Comparison of ENCODE assay signal across 8 cellular contexts in the genomic region with DNA sequence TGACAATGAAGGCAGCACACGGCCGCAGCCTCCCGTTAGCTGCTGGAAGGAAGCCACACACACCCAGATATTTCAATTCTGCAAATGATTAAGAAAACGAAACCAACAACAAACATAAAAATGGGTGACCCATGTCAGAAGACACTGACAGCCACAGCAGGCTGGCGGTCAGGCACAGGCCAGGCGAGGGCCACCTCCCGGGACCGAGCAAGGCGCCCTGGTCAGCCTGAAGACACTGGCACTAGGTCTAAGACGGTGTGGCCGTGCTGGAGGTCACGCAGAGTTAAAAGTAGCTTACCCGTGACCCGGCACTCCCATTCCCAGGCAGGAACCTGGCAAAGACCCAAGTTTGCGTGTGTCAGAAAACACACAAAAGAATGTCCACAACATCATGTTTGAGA.
A peak's percentile ranks its signal among the peaks of the same experiment; 100 is the strongest.
DNase-seq lines count a peak whose midpoint lies in the region; ATAC-seq and TF ChIP-seq lines count a peak whose summit lies in the region.

No MANE protein-coding gene starts in this region.

- no peak for TF ChIP-seq CTCF in progenitor cell of endocrine pancreas (IDR thresholded peaks at IDR 0.05; ENCODE audit: unreplicated experiment)

- H3K27me3 Mint-ChIP-seq in T-helper 17 cell, result no peaks in the 10 kb centered on the region
- no peaks in the 10 kb centered on the region for H3K27me3 Mint-ChIP-seq in progenitor cell of endocrine pancreas

- peaks cover 12% of the 10 kb centered on the region for H3K9me3 Mint-ChIP-seq in progenitor cell of endocrine pancreas (ENCODE audit: low read depth)

- peaks cover 3% of the 10 kb centered on the region for H3K36me3 Mint-ChIP-seq in T-helper 17 cell (ENCODE audit: low read depth)
- peaks cover 18% of the 10 kb centered on the region for H3K36me3 Mint-ChIP-seq in progenitor cell of endocrine pancreas (ENCODE audit: insufficient read depth)

- H3K9me3 ChIP-seq in T-helper 17 cell (ENCODE audit: control insufficient read depth, low read length, poor library complexity, severe bottlenecking), result no peaks in the 10 kb centered on the region

- H3K4me1 Mint-ChIP-seq in T-helper 17 cell, result peaks cover 44% of the 10 kb centered on the region
- H3K4me1 Mint-ChIP-seq in progenitor cell of endocrine pancreas (ENCODE audit: low read depth), result peaks cover 26% of the 10 kb centered on the region

- H3K4me3 Mint-ChIP-seq in T-helper 17 cell (peak overlapping the region; percentile 89), progenitor cell of endocrine pancreas (ENCODE audit: low read depth) (no peak overlapping the region)

- DNase-seq in EL (peak; percentile 13), T-helper 17 cell (peak in 1 of 3 donors; percentile 4), fibroblast of gingiva (ENCODE audit: low read depth) (peak; percentile 38), progenitor cell of endocrine pancreas (ENCODE audit: low spot score, unreplicated experiment) (peak; percentile 4), DMS114 treated with DMSO at 0.1 percent for 48 hours (lab: John Stamatoyannopoulos, UW; ENCODE audit: unreplicated experiment) (no peak), NCI-H2171 treated with DMSO at 0.1 percent for 48 hours (lab: John Stamatoyannopoulos, UW) (no peak)
- DNase-seq in NK-92 treated with Interleukin-12 subunit alpha and Interleukin-12 subunit beta, amount 100 ng/mL, for 24 hours (lab: John Stamatoyannopoulos, UW), result no peak

- ATAC-seq in T-helper 17 cell, result no peak
- no peak for ATAC-seq in GM18517 (IDR thresholded peaks at IDR 0.05; ENCODE audit: unreplicated experiment)

- H3K27ac Mint-ChIP-seq in T-helper 17 cell (peak overlapping the region; percentile 93), progenitor cell of endocrine pancreas (no peak overlapping the region)

Comparison
In these comparisons a context has a peak if more than half of its experiments do, and no peak if none do; other contexts are left out.
1. DNase-seq: peak in EL (single experiment), fibroblast of gingiva (single experiment) and progenitor cell of endocrine pancreas (single experiment); none in NK-92 treated with Interleukin-12 subunit alpha and Interleukin-12 subunit beta, amount 100 ng/mL, for 24 hours (single experiment), DMS114 treated with DMSO at 0.1 percent for 48 hours (single experiment) and NCI-H2171 treated with DMSO at 0.1 percent for 48 hours (single experiment).